Comparison of ENCODE assay signal across 10 cellular contexts in genomic region chr17:45319239-45319703, GRCh38. TPM values are rescaled to one million over a fixed set of nuclear protein-coding genes. Genes with fewer than 3 reads are reported as not detected.
A peak's percentile ranks its signal among the peaks of the same experiment; 100 is the strongest.
DNase-seq lines count a peak whose midpoint lies in the region; ATAC-seq and TF ChIP-seq lines count a peak whose summit lies in the region.
"Had no signal": no experiment of that assay in that cellular context is flagged by ENCODE, and none has a peak within 500 bp of the region (broad histone marks: within the 10 kb centered on the region; RNA-seq: fewer than 3 reads in every experiment).

No MANE protein-coding gene starts in this region.

- H3K4me3 ChIP-seq in GM23248 (no peak overlapping the region), RWPE2 (ENCODE audit: severe bottlenecking) (no peak overlapping the region), esophagus (ENCODE audit: low read depth in 1 of 2, low read length in 2 of 2) (no peak overlapping the region)

- POLR2A ChIA-PET in HEK293T (lab: Yijun Ruan, JAX), result interaction anchor here (0.7 to 2.2 kb wide), 5 partner anchors 8 to 53 kb away, joined by 3 to 8 read pairs (median 3); no protein-coding TSS in a partner anchor

- H3K4me2 ChIP-seq in GM23248 (ENCODE audit: unreplicated experiment), result peak overlapping the region; percentile 67

- peak; percentile 88 for DNase-seq in GM23248
- DNase-seq in RWPE2 (ENCODE audit: low spot score), result no peak
- DNase-seq in putamen (ENCODE audit: low spot score), result peak; percentile 63
- DNase-seq in HUDEP-2 (lab: John Stamatoyannopoulos, UW; ENCODE audit: unreplicated experiment in 76 of 76), result no peak
- no peak for DNase-seq in NCI-H1930 (lab: John Stamatoyannopoulos, UW)
- DNase-seq in HEK293T (ENCODE audit: extremely low spot score), result no peak
- DNase-seq in COR-L47 (lab: John Stamatoyannopoulos, UW), result no peak
- DNase-seq: activated B cell treated with CpG ODN at 0.5 μM for 24 hours, substantia nigra had no signal

- 65 to 67% methylated on average over 5 of the region's 5 CpGs for WGBS in GM23248 (ENCODE audit: low coverage in 1 of 2, low lambda C conversion rate in 2 of 2, missing lambda C conversion rate in 2 of 2), 2 experiments
- WGBS in esophagus, 2 donors, result 47 to 59% methylated on average over 5 of the region's 5 CpGs

- no peak for TF ChIP-seq CTCF in RWPE2 (IDR thresholded peaks at IDR 0.05; ENCODE audit: poor library complexity, severe bottlenecking)

- peaks cover 62% of the 10 kb centered on the region for H3K4me1 ChIP-seq in GM23248 (ENCODE audit: insufficient read depth)
- H3K4me1 ChIP-seq in RWPE2 (ENCODE audit: insufficient read depth, poor library complexity, severe bottlenecking), result peaks cover 45% of the 10 kb centered on the region
- H3K4me1 ChIP-seq in esophagus (ENCODE audit: control insufficient read depth in 2 of 2, insufficient read depth in 2 of 2, low read length in 1 of 2), result peaks cover 4 to 9% of the 10 kb centered on the region in 2 donors

- H3K79me2 ChIP-seq in GM23248 (ENCODE audit: insufficient read depth), result peaks cover 22% of the 10 kb centered on the region

- H3K36me3 ChIP-seq in GM23248 (ENCODE audit: low read depth), result no peaks in the 10 kb centered on the region
- no peaks in the 10 kb centered on the region for H3K36me3 ChIP-seq in RWPE2 (ENCODE audit: low read depth)
- no peaks in the 10 kb centered on the region for H3K36me3 ChIP-seq in esophagus (ENCODE audit: control insufficient read depth in 2 of 2, insufficient read depth in 2 of 2, low read length in 1 of 2)

- H3K27ac ChIP-seq in GM23248, result peak overlapping the region; percentile 95
- peak overlapping the region; percentile 98 for H3K27ac ChIP-seq in RWPE2 (ENCODE audit: poor library complexity, severe bottlenecking)
- peak overlapping the region; percentile 92 for H3K27ac ChIP-seq in esophagus (ENCODE audit: low read depth in 2 of 2, low read length in 1 of 2)

- peaks cover 53% of the 10 kb centered on the region for H3F3A ChIP-seq in GM23248 (ENCODE audit: insufficient read depth)

- peak overlapping the region; percentile 47 for H3K9ac ChIP-seq in GM23248

- ATAC-seq in RWPE2 (ENCODE audit: low read depth), result peak; percentile 33

- H3K9me2 ChIP-seq in GM23248 (ENCODE audit: insufficient read depth), result no peaks in the 10 kb centered on the region

- CTCF ChIA-PET in HEK293T (lab: Yijun Ruan, JAX), result interaction anchor here (0.9 to 1.6 kb wide), 2 partner anchors 26 to 41 kb away, joined by 3 to 12 read pairs; no protein-coding TSS in a partner anchor

- H2AFZ ChIP-seq in GM23248, result 0 out of 2 replicates have a peak overlapping the region, but pooled peaks have one; percentile 22

- H3K27me3 ChIP-seq in GM23248 (replicated peaks; ENCODE audit: insufficient read depth) (no peaks in the 10 kb centered on the region), RWPE2 (ENCODE audit: insufficient read depth, poor library complexity, severe bottlenecking) (no peaks in the 10 kb centered on the region), esophagus (ENCODE audit: control insufficient read depth in 1 of 2, insufficient read depth in 2 of 2, low read length in 2 of 2) (no peaks in the 10 kb centered on the region)

- H4K20me1 ChIP-seq in GM23248 (ENCODE audit: insufficient read depth), result no peaks in the 10 kb centered on the region

- H3K9me3 ChIP-seq in GM23248 (ENCODE audit: low read depth) (no peaks in the 10 kb centered on the region), RWPE2 (ENCODE audit: severe bottlenecking) (no peaks in the 10 kb centered on the region), esophagus (ENCODE audit: control insufficient read depth in 2 of 2, insufficient read depth in 1 of 2, low read depth in 1 of 2, low read length in 1 of 2) (no peaks in the 10 kb centered on the region)

- in situ Hi-C loops in GM23248 (cut with MboI), result no loop called here

TF ChIP-seq in HEK293T, 16 proteins besides CTCF, POLR2A, EP300 and RAD21:
- TF ChIP-seq SUZ12 (IDR thresholded peaks at IDR 0.05) (no peak), LEF1 (IDR thresholded peaks at IDR 0.05; ENCODE audit: borderline replicate concordance) (no peak), HDGF (IDR thresholded peaks at IDR 0.05; ENCODE audit: borderline replicate concordance) (no peak)

RNA-seq across cellular contexts. Expression of gene MAP3K14, which starts 2.5 kb away (rescaled TPM):
- 3.0 and 4.2 TPM in 2 replicates for total RNA-seq in GM23248 (2014; rRNA removed; shearing (Covaris generic))
- 2.7 and 3.4 TPM in 2 replicates for polyA plus RNA-seq in GM23248 (2016; fragmentation: Nextera tagmentation; extraction: Ambion mirVana)
- polyA plus RNA-seq in esophagus, result 1 to 10 TPM; 8.0 to 9.2 TPM

RNA-seq across cellular contexts. Expression of gene SPATA32, which starts 57.4 kb away (rescaled TPM):
- total RNA-seq in GM23248 (2014; rRNA removed; shearing (Covaris generic)), result not detected in 2 replicates
- not detected in 2 replicates for polyA plus RNA-seq in GM23248 (2016; fragmentation: Nextera tagmentation; extraction: Ambion mirVana)
- not detected for polyA plus RNA-seq in esophagus

Comparison
In these comparisons a context has a peak if more than half of its experiments do, and no peak if none do; other contexts are left out.
1. DNase-seq: peak in GM23248 (single experiment) and putamen (single experiment); none in RWPE2 (single experiment), HUDEP-2 (0 of 76), NCI-H1930 (0 of 2), HEK293T (single experiment) and COR-L47 (single experiment).
2. Peak in every context shown above with its lines, with median percentiles within 50 percentile points of each other: H3K27ac ChIP-seq.